ENCODE assay signal across 25 cellular contexts in the genomic region with DNA sequence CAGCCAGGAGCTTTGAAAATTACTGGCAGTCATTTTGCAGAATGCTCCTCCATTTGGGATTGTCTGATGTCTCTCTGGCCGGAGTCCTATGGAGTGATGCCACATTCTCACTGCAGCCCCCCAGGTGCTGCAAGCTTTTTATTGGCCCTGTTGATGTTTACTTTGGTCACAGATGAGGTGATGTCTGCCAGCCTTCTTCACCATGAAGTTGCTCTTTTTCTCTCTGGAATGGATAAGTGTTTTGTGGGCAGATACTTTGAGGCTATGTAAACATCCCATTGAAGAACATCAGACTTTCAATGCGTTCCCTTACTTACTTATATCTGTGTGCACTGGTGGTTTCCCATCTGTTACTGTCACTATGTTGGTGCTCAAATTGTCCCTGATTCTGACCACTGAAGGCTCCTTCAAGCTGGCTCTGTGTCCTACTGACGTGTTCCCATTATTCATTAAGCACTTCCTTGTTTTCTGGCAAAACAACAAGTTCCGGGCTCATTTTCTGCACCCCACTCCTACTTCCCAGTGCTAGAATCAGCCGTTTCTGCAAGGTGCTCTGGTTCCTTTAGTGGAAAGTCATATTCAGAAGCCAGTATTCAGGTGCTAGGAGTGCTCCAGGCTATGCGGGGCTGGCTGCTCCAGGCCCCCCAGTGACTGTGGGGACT. TPM values are rescaled to one million over a fixed set of nuclear protein-coding genes. Genes with fewer than 3 reads are reported as not detected.
DNase-seq lines count a peak whose midpoint lies in the region; ATAC-seq, FAIRE-seq and TF ChIP-seq lines count a peak whose summit lies in the region.
"Had no signal": no experiment of that assay in that cellular context is flagged by ENCODE, and none has a peak within 500 bp of the region (broad histone marks: within the 10 kb centered on the region; RNA-seq: fewer than 3 reads in every experiment).

No MANE protein-coding gene starts in this region.

- H3K4me3 Mint-ChIP-seq in osteocyte (ENCODE audit: unreplicated experiment) (no peak overlapping the region), MCF 10A (ENCODE audit: unreplicated experiment) (no peak overlapping the region)
- H3K4me3 Mint-ChIP-seq: stimulated activated naive CD8-positive, alpha-beta T cell treated with anti-CD3 and anti-CD28 coated beads, Interleukin-15, Interleukin-2, amounts not matched to agents 100 ng/mL and 50 ng/mL, for 24 hours had no signal

- TF ChIP-seq CTCF in right lobe of liver (IDR thresholded peaks at IDR 0.05): no peak
- no peak for TF ChIP-seq CTCF in HepG2 (CRISPR knock-in tag; IDR thresholded peaks at IDR 0.05)
- TF ChIP-seq CTCF in osteocyte (IDR thresholded peaks at IDR 0.05): no peak
- TF ChIP-seq CTCF in upper lobe of left lung (IDR thresholded peaks at IDR 0.05): no peak
- TF ChIP-seq CTCF in MCF 10A (IDR thresholded peaks at IDR 0.05; ENCODE audit: unreplicated experiment): no peak

- POLR2A ChIA-PET in HepG2 (lab: Yijun Ruan, JAX) (no interaction called here), MCF 10A (lab: Yijun Ruan, JAX) (no interaction called here)

- H4K20me1 ChIP-seq in HepG2 (ENCODE audit: insufficient read depth, low read length): no peaks in the 10 kb centered on the region
- H4K20me1 ChIP-seq: BLaER1 had no signal

- H3K27ac ChIP-seq in right lobe of liver: peak overlapping the region in 1 of 3 donors; percentile 43
- no peak overlapping the region for H3K27ac ChIP-seq in HepG2 (ENCODE audit: extremely low read length, insufficient read depth, low read length)
- H3K27ac ChIP-seq in upper lobe of left lung: peak overlapping the region; percentile 57 to 86 (median 73)
- H3K27ac ChIP-seq: BLaER1, SJCRH30, WERI-Rb-1 had no signal

- H3K9me3 ChIP-seq in right lobe of liver: no peaks in the 10 kb centered on the region
- no peaks in the 10 kb centered on the region for H3K9me3 ChIP-seq in HepG2 (ENCODE audit: low read length)
- H3K9me3 ChIP-seq in upper lobe of left lung: no peaks in the 10 kb centered on the region
- H3K9me3 ChIP-seq: BLaER1, colonic mucosa, MG63, SJCRH30 had no signal

- peak overlapping the region; percentile 97 for H3K27ac Mint-ChIP-seq in osteocyte (ENCODE audit: unreplicated experiment)
- H3K27ac Mint-ChIP-seq in MCF 10A (ENCODE audit: low read depth, unreplicated experiment): no peak overlapping the region
- H3K27ac Mint-ChIP-seq: stimulated activated naive CD8-positive, alpha-beta T cell treated with anti-CD3 and anti-CD28 coated beads, Interleukin-15, Interleukin-2, amounts not matched to agents 100 ng/mL and 50 ng/mL, for 24 hours had no signal

- FAIRE-seq in HepG2 (lab: Jason Lieb, UNC) (no peak), GM12891 (lab: Jason Lieb, UNC) (no peak)
- FAIRE-seq: A204.1, H54 had no signal

- H3K36me3 ChIP-seq in right lobe of liver (no peaks in the 10 kb centered on the region), HepG2 (replicated peaks in 1 of 2; ENCODE audit: control insufficient read depth in 1 of 2, insufficient read depth in 2 of 2, low read length in 2 of 2) (no peaks in the 10 kb centered on the region), upper lobe of left lung (no peaks in the 10 kb centered on the region)
- H3K36me3 ChIP-seq: BLaER1, colonic mucosa, MG63, SJCRH30, WERI-Rb-1 had no signal

- no peak overlapping the region for H3K4me3 ChIP-seq in right lobe of liver
- no peak overlapping the region for H3K4me3 ChIP-seq in HepG2 (replicated peaks in 1 of 3; ENCODE audit: insufficient read depth in 1 of 3, low read depth in 2 of 3, low read length in 3 of 3)
- no peak overlapping the region for H3K4me3 ChIP-seq in upper lobe of left lung
- H3K4me3 ChIP-seq: BLaER1, colonic mucosa, MG63, SJCRH30 had no signal

- in situ Hi-C loops in HepG2 (cut with HindIII; ENCODE audit: extremely low pct_ligation_motif_present, low pct_unique_long_range_greater_than_20kb): loop anchor here (25.0 kb wide), 1 partner anchor 463 kb away; no protein-coding TSS in a partner anchor

- H3K27me3 ChIP-seq in right lobe of liver: no peaks in the 10 kb centered on the region
- 0 out of 5 replicates have a peak, but pooled peaks cover 0 to 4% of the 10 kb centered on the region in 2 experiments for H3K27me3 ChIP-seq in HepG2 (ENCODE audit: control insufficient read depth in 1 of 2, insufficient read depth in 2 of 2, low read length in 2 of 2)
- H3K27me3 ChIP-seq in upper lobe of left lung: no peaks in the 10 kb centered on the region
- H3K27me3 ChIP-seq: BLaER1, colonic mucosa, MG63, SJCRH30 had no signal

- no peaks in the 10 kb centered on the region for H3K27me3 Mint-ChIP-seq in osteocyte (ENCODE audit: unreplicated experiment)
- no peaks in the 10 kb centered on the region for H3K27me3 Mint-ChIP-seq in MCF 10A (ENCODE audit: insufficient read depth, unreplicated experiment)
- H3K27me3 Mint-ChIP-seq: stimulated activated naive CD8-positive, alpha-beta T cell treated with anti-CD3 and anti-CD28 coated beads, Interleukin-15, Interleukin-2, amounts not matched to agents 100 ng/mL and 50 ng/mL, for 24 hours had no signal

- 44% methylated on average over 6 of the region's 6 CpGs for WGBS in right lobe of liver (ENCODE audit: insufficient coverage, low coverage, low lambda C conversion rate, missing lambda C conversion rate)
- 59% methylated on average over 6 of the region's 6 CpGs for WGBS in HepG2 (ENCODE audit: low lambda C conversion rate)
- 26 to 33% methylated on average over 5 to 6 of the region's 6 CpGs for WGBS in upper lobe of left lung, 2 donors

- H3K9me3 Mint-ChIP-seq in osteocyte (ENCODE audit: unreplicated experiment) (no peaks in the 10 kb centered on the region), MCF 10A (ENCODE audit: unreplicated experiment) (no peaks in the 10 kb centered on the region)
- H3K9me3 Mint-ChIP-seq: stimulated activated naive CD8-positive, alpha-beta T cell treated with anti-CD3 and anti-CD28 coated beads, Interleukin-15, Interleukin-2, amounts not matched to agents 100 ng/mL and 50 ng/mL, for 24 hours had no signal

- H3K79me2 ChIP-seq in HepG2 (ENCODE audit: insufficient read depth, low read length): no peaks in the 10 kb centered on the region

- H3K4me1 ChIP-seq in right lobe of liver: no peaks in the 10 kb centered on the region
- no peaks in the 10 kb centered on the region for H3K4me1 ChIP-seq in HepG2 (ENCODE audit: insufficient read depth, low read length)
- peaks cover 24 to 49% (median 28%) of the 10 kb centered on the region in 4 donors for H3K4me1 ChIP-seq in upper lobe of left lung
- H3K4me1 ChIP-seq: SJCRH30 had no signal

- BruUV-seq in HepG2 (replicated peaks; lab: Mats Ljungman, UMichigan): no TSS peak
- BruUV-seq in MCF 10A (replicated peaks; lab: Mats Ljungman, UMichigan): no TSS peak

- DNase-seq in right lobe of liver (no peak), HepG2 (ENCODE audit: low spot score) (no peak), left ventricle myocardium superior (no peak), osteocyte (ENCODE audit: extremely low spot score, unreplicated experiment) (no peak), upper lobe of left lung (no peak), MCF 10A (ENCODE audit: unreplicated experiment) (no peak), GM12891 (ENCODE audit: insufficient read length, low spot score) (no peak), GM19240 (ENCODE audit: insufficient read length, low spot score) (no peak)
- DNase-seq: activated CD4-positive, alpha-beta T cell treated with anti-CD3 and anti-CD28 coated beads, Interleukin-2, amount 50 U/mL, for 48 hours; activated naive CD4-positive, alpha-beta T cell treated with Interleukin-2 at 50 U/mL for 16 hours; activated T-cell treated with anti-CD3 and anti-CD28 coated beads for 4 hours; aorta; colonic mucosa; MG63; NCI-H748 treated with DMSO at 0.1 percent for 48 hours; nucleus accumbens; PC-3; SJCRH30; T-helper 2 cell; WERI-Rb-1 had no signal

- H3K4me2 ChIP-seq in HepG2 (ENCODE audit: low read depth, low read length): no peak overlapping the region
- H3K4me2 ChIP-seq: BLaER1 had no signal

- H3K36me3 Mint-ChIP-seq in osteocyte (ENCODE audit: unreplicated experiment) (no peaks in the 10 kb centered on the region), MCF 10A (ENCODE audit: insufficient read depth, unreplicated experiment) (no peaks in the 10 kb centered on the region)

- TF ChIP-seq RAD21 in HepG2 (CRISPR knock-in tag; IDR thresholded peaks at IDR 0.05): no peak

- H3K9ac ChIP-seq in HepG2 (ENCODE audit: insufficient read depth, low read depth, low read length): no peak overlapping the region
- H3K9ac ChIP-seq: BLaER1 had no signal

- peaks cover 76% of the 10 kb centered on the region for H3K4me1 Mint-ChIP-seq in osteocyte (ENCODE audit: unreplicated experiment)
- H3K4me1 Mint-ChIP-seq in MCF 10A (ENCODE audit: insufficient read depth, unreplicated experiment): peaks cover 10% of the 10 kb centered on the region

- intact Hi-C loops in right lobe of liver (cut with DNase I): no loop called here
- intact Hi-C loops in HepG2 (cut with micrococcal nuclease; ENCODE audit: unreplicated experiment): no loop called here
- intact Hi-C loops in left ventricle myocardium superior (cut with micrococcal nuclease): no loop called here
- intact Hi-C loops in MCF 10A (cut with micrococcal nuclease): no loop called here

- peak; percentile 7 to 51 (median 39) for ATAC-seq in right lobe of liver
- ATAC-seq in HepG2: no peak
- ATAC-seq in left ventricle myocardium superior: peak; percentile 11
- ATAC-seq in upper lobe of left lung (ENCODE audit: low FRiP score in 2 of 2): no peak
- ATAC-seq: PC-3 had no signal

- TF ChIP-seq POLR2A in right lobe of liver (IDR thresholded peaks at IDR 0.05): no peak
- no peak for TF ChIP-seq POLR2A in HepG2 (IDR thresholded peaks at IDR 0.05; ENCODE audit: insufficient read depth in 1 of 2, low read depth in 2 of 2, low read length in 2 of 2)
- TF ChIP-seq POLR2A in upper lobe of left lung (IDR thresholded peaks at IDR 0.05): no peak
- TF ChIP-seq POLR2A in GM12891 (IDR thresholded peaks at IDR 0.05; ENCODE audit: low read depth, low read length): no peak

- CTCF ChIA-PET in HepG2 (lab: Yijun Ruan, JAX; ENCODE audit: low intra/inter-chr PET ratio, low total read pairs): no interaction called here
- CTCF ChIA-PET in MCF 10A (lab: Yijun Ruan, JAX): no interaction called here

- no peak for TF ChIP-seq EP300 in HepG2 (IDR thresholded peaks at IDR 0.05; ENCODE audit: low read depth in 2 of 2, low read length in 2 of 2)
- no peak for TF ChIP-seq EP300 in HepG2 (CRISPR knock-in tag; IDR thresholded peaks at IDR 0.05; ENCODE audit: borderline replicate concordance)
- peak in 1 of 4 donors; percentile 29 for TF ChIP-seq EP300 in upper lobe of left lung (IDR thresholded peaks at IDR 0.05)

- H2AFZ ChIP-seq in HepG2 (ENCODE audit: low read length): no peak overlapping the region

RNA-seq across cellular contexts. Expression of gene CLEC3B, which starts 1.4 kb away (rescaled TPM):
- total RNA-seq in right lobe of liver (10 to 100 TPM; 14.4 to 22.1 (median 19.6) TPM), HepG2 (2016; rRNA removed; fragmentation: Illumina TruSeq; extraction: Trizol) (not detected in 2 replicates), left ventricle myocardium superior (68.0 TPM), osteocyte (166 and 181 TPM in 2 replicates), upper lobe of left lung (100 to 1,000 TPM in 4 of 6 donors, 10 to 100 TPM in 1, 1 to 10 TPM in 1; 6.3 to 332 (median 140) TPM), MCF 10A (2022) (not detected in 2 replicates)
- total RNA-seq in HepG2 (2016; cell fraction: cytosol; rRNA removed; fragmentation: Illumina TruSeq; extraction: Trizol; ENCODE audit: low read depth): not detected in 2 replicates
- total RNA-seq in HepG2 (2016; cell fraction: insoluble cytoplasmic fraction; rRNA removed; fragmentation: Illumina TruSeq; extraction: Trizol): not detected in 2 replicates
- not detected in 2 replicates for total RNA-seq in HepG2 (2016; cell fraction: membrane; rRNA removed; fragmentation: Illumina TruSeq; extraction: Trizol)
- total RNA-seq in HepG2 (2016; cell fraction: nucleus; rRNA removed; fragmentation: Illumina TruSeq; extraction: Trizol): not detected in 2 replicates
- 0.07 and 0.10 TPM in 2 replicates for polyA plus RNA-seq in HepG2 (2011; rRNA removed)
- polyA plus RNA-seq in HepG2 (2011; cell fraction: cytosol; rRNA removed): not detected in 2 replicates
- polyA plus RNA-seq in HepG2 (2011; cell fraction: nucleus; rRNA removed): 0.39 and 0.47 TPM in 2 replicates
- 0.24 TPM in 1 of 2 replicates, not detected in the other for polyA plus RNA-seq in HepG2 (2012)
- polyA plus RNA-seq in HepG2 (2016; cell fraction: cytosol; fragmentation: Illumina TruSeq; extraction: Trizol; ENCODE audit: low read depth): not detected in 2 replicates
- not detected in 2 replicates for polyA plus RNA-seq in HepG2 (2016; cell fraction: insoluble cytoplasmic fraction; fragmentation: Illumina TruSeq; extraction: Trizol; ENCODE audit: low read depth)
- not detected in 2 replicates for polyA plus RNA-seq in HepG2 (2016; cell fraction: membrane; fragmentation: Illumina TruSeq; extraction: Trizol; ENCODE audit: low read depth)
- polyA plus RNA-seq in HepG2 (2016; cell fraction: nucleus; fragmentation: Illumina TruSeq; extraction: Trizol; ENCODE audit: insufficient read depth, low read depth): 0.77 TPM in 1 of 2 replicates, not detected in the other
- polyA minus RNA-seq in HepG2 (2011; rRNA and poly(A)+ RNA removed; ENCODE audit: low replicate concordance): 0.37 TPM in 1 of 2 replicates, not detected in the other
- polyA minus RNA-seq in HepG2 (2011; cell fraction: cytosol; rRNA and poly(A)+ RNA removed): not detected in 2 replicates
- polyA minus RNA-seq in HepG2 (2011; cell fraction: nucleus; rRNA and poly(A)+ RNA removed): 0.77 TPM in 1 of 2 replicates, not detected in the other
- polyA plus RNA-seq in GM12891 (2012; ENCODE audit: low read depth, missing spikeins): not detected
- total RNA-seq: kidney epithelial cell, SJCRH30 had no signal

RNA-seq across cellular contexts. Expression of gene EXOSC7, which starts 48.7 kb away (rescaled TPM):
- total RNA-seq in right lobe of liver (10 to 100 TPM; 15.1 to 25.7 (median 15.9) TPM), HepG2 (2016; rRNA removed; fragmentation: Illumina TruSeq; extraction: Trizol) (74.7 and 81.9 TPM in 2 replicates), left ventricle myocardium superior (25.0 TPM), osteocyte (36.7 and 39.8 TPM in 2 replicates), upper lobe of left lung (10 to 100 TPM; 35.8 to 55.5 (median 41.1) TPM), MCF 10A (2022) (59.7 and 73.3 TPM in 2 replicates)
- 14.7 and 18.3 TPM in 2 replicates for total RNA-seq in HepG2 (2016; cell fraction: cytosol; rRNA removed; fragmentation: Illumina TruSeq; extraction: Trizol; ENCODE audit: low read depth)
- total RNA-seq in HepG2 (2016; cell fraction: insoluble cytoplasmic fraction; rRNA removed; fragmentation: Illumina TruSeq; extraction: Trizol): 74.4 and 92.0 TPM in 2 replicates
- 20.2 and 24.8 TPM in 2 replicates for total RNA-seq in HepG2 (2016; cell fraction: membrane; rRNA removed; fragmentation: Illumina TruSeq; extraction: Trizol)
- total RNA-seq in HepG2 (2016; cell fraction: nucleus; rRNA removed; fragmentation: Illumina TruSeq; extraction: Trizol): 45.8 and 52.9 TPM in 2 replicates
- 56.8 and 68.3 TPM in 2 replicates for polyA plus RNA-seq in HepG2 (2011; rRNA removed)
- polyA plus RNA-seq in HepG2 (2011; cell fraction: cytosol; rRNA removed): 69.7 and 74.0 TPM in 2 replicates
- 30.3 and 40.7 TPM in 2 replicates for polyA plus RNA-seq in HepG2 (2011; cell fraction: nucleus; rRNA removed)
- polyA plus RNA-seq in HepG2 (2012): 56.8 and 61.8 TPM in 2 replicates
- 12.5 and 13.4 TPM in 2 replicates for polyA plus RNA-seq in HepG2 (2016; cell fraction: cytosol; fragmentation: Illumina TruSeq; extraction: Trizol; ENCODE audit: low read depth)
- 79.1 and 90.4 TPM in 2 replicates for polyA plus RNA-seq in HepG2 (2016; cell fraction: insoluble cytoplasmic fraction; fragmentation: Illumina TruSeq; extraction: Trizol; ENCODE audit: low read depth)
- 14.3 and 15.5 TPM in 2 replicates for polyA plus RNA-seq in HepG2 (2016; cell fraction: membrane; fragmentation: Illumina TruSeq; extraction: Trizol; ENCODE audit: low read depth)
- polyA plus RNA-seq in HepG2 (2016; cell fraction: nucleus; fragmentation: Illumina TruSeq; extraction: Trizol; ENCODE audit: insufficient read depth, low read depth): 55.0 and 61.2 TPM in 2 replicates
- 54.6 and 79.4 TPM in 2 replicates for polyA minus RNA-seq in HepG2 (2011; rRNA and poly(A)+ RNA removed; ENCODE audit: low replicate concordance)
- 14.5 and 18.1 TPM in 2 replicates for polyA minus RNA-seq in HepG2 (2011; cell fraction: cytosol; rRNA and poly(A)+ RNA removed)
- polyA minus RNA-seq in HepG2 (2011; cell fraction: nucleus; rRNA and poly(A)+ RNA removed): 56.4 and 58.9 TPM in 2 replicates
- polyA plus RNA-seq in GM12891 (2012; ENCODE audit: low read depth, missing spikeins): 51.5 TPM

RNA-seq across cellular contexts. Expression of gene ZDHHC3, which starts 48.8 kb away (rescaled TPM):
- 10 to 100 TPM; 27.5 to 36.7 (median 32.0) TPM for total RNA-seq in right lobe of liver
- total RNA-seq in HepG2 (2016; rRNA removed; fragmentation: Illumina TruSeq; extraction: Trizol): 40.8 and 44.1 TPM in 2 replicates
- 44.6 and 63.4 TPM in 2 replicates for total RNA-seq in HepG2 (2016; cell fraction: cytosol; rRNA removed; fragmentation: Illumina TruSeq; extraction: Trizol; ENCODE audit: low read depth)
- 38.9 TPM in 2 replicates for total RNA-seq in HepG2 (2016; cell fraction: insoluble cytoplasmic fraction; rRNA removed; fragmentation: Illumina TruSeq; extraction: Trizol)
- total RNA-seq in HepG2 (2016; cell fraction: membrane; rRNA removed; fragmentation: Illumina TruSeq; extraction: Trizol): 88.8 and 95.5 TPM in 2 replicates
- 32.2 and 35.0 TPM in 2 replicates for total RNA-seq in HepG2 (2016; cell fraction: nucleus; rRNA removed; fragmentation: Illumina TruSeq; extraction: Trizol)
- polyA plus RNA-seq in HepG2 (2011; rRNA removed): 63.2 and 65.7 TPM in 2 replicates
- polyA plus RNA-seq in HepG2 (2011; cell fraction: cytosol; rRNA removed): 63.4 and 70.0 TPM in 2 replicates
- 49.3 and 50.0 TPM in 2 replicates for polyA plus RNA-seq in HepG2 (2011; cell fraction: nucleus; rRNA removed)
- polyA plus RNA-seq in HepG2 (2012): 27.7 and 34.2 TPM in 2 replicates
- 66.7 and 83.5 TPM in 2 replicates for polyA plus RNA-seq in HepG2 (2016; cell fraction: cytosol; fragmentation: Illumina TruSeq; extraction: Trizol; ENCODE audit: low read depth)
- polyA plus RNA-seq in HepG2 (2016; cell fraction: insoluble cytoplasmic fraction; fragmentation: Illumina TruSeq; extraction: Trizol; ENCODE audit: low read depth): 39.8 and 49.2 TPM in 2 replicates
- polyA plus RNA-seq in HepG2 (2016; cell fraction: membrane; fragmentation: Illumina TruSeq; extraction: Trizol; ENCODE audit: low read depth): 86.9 and 101 TPM in 2 replicates
- polyA plus RNA-seq in HepG2 (2016; cell fraction: nucleus; fragmentation: Illumina TruSeq; extraction: Trizol; ENCODE audit: insufficient read depth, low read depth): 44.4 and 49.2 TPM in 2 replicates
- 311 and 530 TPM in 2 replicates for polyA minus RNA-seq in HepG2 (2011; rRNA and poly(A)+ RNA removed; ENCODE audit: low replicate concordance)
- polyA minus RNA-seq in HepG2 (2011; cell fraction: cytosol; rRNA and poly(A)+ RNA removed): 26.9 and 42.4 TPM in 2 replicates
- polyA minus RNA-seq in HepG2 (2011; cell fraction: nucleus; rRNA and poly(A)+ RNA removed): 59.6 and 61.3 TPM in 2 replicates
- 39.1 TPM for total RNA-seq in left ventricle myocardium superior
- total RNA-seq in osteocyte: 90.3 and 96.6 TPM in 2 replicates
- 100 to 1,000 TPM in 5 of 6 donors, 10 to 100 TPM in 1; 98.0 to 179 (median 115) TPM for total RNA-seq in upper lobe of left lung
- total RNA-seq in MCF 10A (2022): 37.7 and 40.1 TPM in 2 replicates
- 18.5 TPM for polyA plus RNA-seq in GM12891 (2012; ENCODE audit: low read depth, missing spikeins)

Comparison
In these comparisons a context has a peak if more than half of its experiments do, and no peak if none do; other contexts are left out.
1. ATAC-seq: peak in right lobe of liver (4 of 4) and left ventricle myocardium superior (single experiment); none in HepG2 (single experiment) and upper lobe of left lung (0 of 2).